13 cellular contexts compared by ENCODE assay signal in genomic region chr5:68305223-68305865, GRCh38.
DNase-seq lines count a peak whose midpoint lies in the region; ATAC-seq and TF ChIP-seq lines count a peak whose summit lies in the region.
"Had no signal": no experiment of that assay in that cellular context is flagged by ENCODE, and none has a peak within 500 bp of the region (broad histone marks: within the 10 kb centered on the region; RNA-seq: fewer than 3 reads in every experiment).

No MANE protein-coding gene starts in this region.

- dilution Hi-C loops in mammary epithelial cell (cut with HindIII; ENCODE audit: low sequenced_read_pairs) = no loop called here

- H2AFZ ChIP-seq in mammary epithelial cell (ENCODE audit: low read depth, low read length) = no peak overlapping the region

- H3K9me3 ChIP-seq in mammary epithelial cell (replicated peaks; ENCODE audit: insufficient read depth, low read length) = no peaks in the 10 kb centered on the region
- no peaks in the 10 kb centered on the region for H3K9me3 ChIP-seq in suprapubic skin

- H3K9ac ChIP-seq in mammary epithelial cell (ENCODE audit: insufficient read depth, low read length) = no peak overlapping the region
- H3K9ac ChIP-seq: KMS-11 had no signal

- DNase-seq in MCF 10A (ENCODE audit: unreplicated experiment) (no peak), mammary epithelial cell (no peak), SHP77 (lab: John Stamatoyannopoulos, UW) (peak; percentile 17 to 21), foreskin keratinocyte (no peak), suprapubic skin (ENCODE audit: low spot score in 2 of 2) (no peak)
- DNase-seq: ACHN; C1 segment of cervical spinal cord; CD8-positive, alpha-beta memory T cell; DMS79; NCI-H510A treated with DMSO at 0.1 percent for 48 hours had no signal

- no peak for TF ChIP-seq POLR2A in suprapubic skin (IDR thresholded peaks at IDR 0.05)

- H3K27me3 ChIP-seq in mammary epithelial cell (ENCODE audit: insufficient read depth, low read length) (no peaks in the 10 kb centered on the region), foreskin keratinocyte (no peaks in the 10 kb centered on the region), suprapubic skin (no peaks in the 10 kb centered on the region)

- H4K20me1 ChIP-seq in mammary epithelial cell (ENCODE audit: insufficient read depth, low read length) = no peaks in the 10 kb centered on the region

- intact Hi-C loops in MCF 10A (cut with micrococcal nuclease) = no loop called here
- intact Hi-C loops in mammary epithelial cell (cut with micrococcal nuclease) = no loop called here

- H3K4me1 Mint-ChIP-seq in MCF 10A (ENCODE audit: insufficient read depth, unreplicated experiment) = peaks cover 14% of the 10 kb centered on the region

- no peak overlapping the region for H3K27ac Mint-ChIP-seq in MCF 10A (ENCODE audit: low read depth, unreplicated experiment)

- no peak overlapping the region for H3K4me3 ChIP-seq in mammary epithelial cell (replicated peaks in 1 of 3; ENCODE audit: insufficient read depth in 1 of 3, low read depth in 2 of 3, low read length in 3 of 3)
- no peak overlapping the region for H3K4me3 ChIP-seq in suprapubic skin

- H3K4me1 ChIP-seq in mammary epithelial cell (ENCODE audit: insufficient read depth, low read length) = peaks cover 27% of the 10 kb centered on the region
- H3K4me1 ChIP-seq in foreskin keratinocyte = peaks cover 13% of the 10 kb centered on the region
- H3K4me1 ChIP-seq in suprapubic skin = peaks cover 35% of the 10 kb centered on the region

- H3K36me3 ChIP-seq in mammary epithelial cell (ENCODE audit: insufficient read depth, low read length) = no peaks in the 10 kb centered on the region
- H3K36me3 ChIP-seq in suprapubic skin = peaks cover 12% of the 10 kb centered on the region

- TF ChIP-seq CTCF in MCF 10A (IDR thresholded peaks at IDR 0.05; ENCODE audit: unreplicated experiment) (no peak), mammary epithelial cell (conservative IDR thresholded peaks at IDR 0.05 in 1 of 2, IDR thresholded peaks at IDR 0.05 in 1 of 2; ENCODE audit: extremely low read depth in 1 of 2, insufficient read depth in 1 of 2, low read depth in 1 of 2, low read length in 2 of 2) (no peak), foreskin keratinocyte (conservative IDR thresholded peaks at IDR 0.05) (no peak), suprapubic skin (IDR thresholded peaks at IDR 0.05) (no peak)

- ATAC-seq in foreskin keratinocyte = no peak
- ATAC-seq in HG02571 (IDR thresholded peaks at IDR 0.05; ENCODE audit: unreplicated experiment) = no peak
- no peak for ATAC-seq in HG03460 (IDR thresholded peaks at IDR 0.05; ENCODE audit: unreplicated experiment)

- H3K4me3 Mint-ChIP-seq in MCF 10A (ENCODE audit: unreplicated experiment) = no peak overlapping the region
- H3K4me3 Mint-ChIP-seq: CD8-positive, alpha-beta memory T cell had no signal

- CTCF ChIA-PET in MCF 10A (lab: Yijun Ruan, JAX) (interaction anchor here (1.1 kb wide), 1 partner anchor 19 kb away, joined by 5 read pairs; no protein-coding TSS in a partner anchor), mammary epithelial cell (lab: Charles Lee; ENCODE audit: low non-redundant PET) (interaction anchor here (0.6 kb wide), 1 partner anchor 788 kb away, joined by 3 read pairs; no protein-coding TSS in a partner anchor)

- peaks cover 67% of the 10 kb centered on the region for H3K36me3 Mint-ChIP-seq in MCF 10A (ENCODE audit: insufficient read depth, unreplicated experiment)

- BruUV-seq in MCF 10A (replicated peaks; lab: Mats Ljungman, UMichigan) (TSS peak; percentile 2), mammary epithelial cell (replicated peaks; lab: Mats Ljungman, UMichigan) (no TSS peak)

- peaks cover 3% of the 10 kb centered on the region for H3K79me2 ChIP-seq in mammary epithelial cell (ENCODE audit: insufficient read depth, low read length)

- no peaks in the 10 kb centered on the region for H3K9me3 Mint-ChIP-seq in MCF 10A (ENCODE audit: unreplicated experiment)
- H3K9me3 Mint-ChIP-seq: CD8-positive, alpha-beta memory T cell had no signal

- no peak overlapping the region for H3K4me2 ChIP-seq in mammary epithelial cell (ENCODE audit: insufficient read depth, low read depth, low read length)
- H3K4me2 ChIP-seq: KMS-11 had no signal

- no peak for TF ChIP-seq EP300 in suprapubic skin (IDR thresholded peaks at IDR 0.05)

- 18% methylated on average over 1 of the region's 1 CpG for WGBS in mammary epithelial cell (ENCODE audit: low coverage, missing lambda C conversion rate)
- WGBS in suprapubic skin = 53% methylated on average over 1 of the region's 1 CpG

- no peaks in the 10 kb centered on the region for H3K27me3 Mint-ChIP-seq in MCF 10A (ENCODE audit: insufficient read depth, unreplicated experiment)

- in situ Hi-C loops in mammary epithelial cell (cut with MboI; ENCODE audit: low sequenced_read_pairs in 2 of 2) = no loop called here

- H3K27ac ChIP-seq in mammary epithelial cell (ENCODE audit: insufficient read depth, low read depth, low read length) (no peak overlapping the region), foreskin keratinocyte (peak overlapping the region; percentile 2), suprapubic skin (peak overlapping the region; percentile 71)
- H3K27ac ChIP-seq: KMS-11 had no signal

- POLR2A ChIA-PET in MCF 10A (lab: Yijun Ruan, JAX) = interaction anchor here (0.6 to 1.4 kb wide), 5 partner anchors 11 to 730 kb away, joined by 3 to 5 read pairs (median 4); no protein-coding TSS in a partner anchor

Comparison
In these comparisons a context has a peak if more than half of its experiments do, and no peak if none do; other contexts are left out.
1. DNase-seq: peak in SHP77 (2 of 2); none in MCF 10A (single experiment), mammary epithelial cell (single experiment), foreskin keratinocyte (0 of 2) and suprapubic skin (0 of 2).